In the genomic region with DNA sequence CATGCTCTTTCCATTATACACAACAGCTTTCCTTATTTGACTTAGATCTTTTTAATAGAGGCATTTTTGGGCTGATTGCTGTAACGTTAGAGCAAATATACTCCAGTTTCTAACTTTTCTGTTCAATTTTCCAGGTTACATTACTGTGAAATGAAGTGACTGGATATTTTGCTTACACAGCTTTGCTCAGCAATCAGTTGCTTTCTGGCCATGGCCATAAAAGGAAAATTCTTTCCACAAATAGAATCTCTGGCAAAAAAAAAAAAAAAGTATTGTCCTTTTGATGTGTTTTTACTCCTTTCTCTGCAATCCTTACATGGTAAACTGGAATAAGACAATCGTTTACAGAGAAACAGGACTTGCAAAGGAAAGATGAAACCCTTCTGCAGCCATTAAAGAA, we compare ENCODE assay signal across 21 cellular contexts.
DNase-seq lines count a peak whose midpoint lies in the region; ATAC-seq, FAIRE-seq and TF ChIP-seq lines count a peak whose summit lies in the region.
"Had no signal": no experiment of that assay in that cellular context is flagged by ENCODE, and none has a peak within 500 bp of the region (broad histone marks: within the 10 kb centered on the region; RNA-seq: fewer than 3 reads in every experiment).

No MANE protein-coding gene starts in this region.

- no peaks in the 10 kb centered on the region for H3K9me3 ChIP-seq in adipocyte (ENCODE audit: control insufficient read depth, low read length)

- H3K9ac ChIP-seq in adipocyte (ENCODE audit: low read length): no peak overlapping the region
- H3K9ac ChIP-seq: GM23248, neural progenitor cell had no signal

- H3K9me3 Mint-ChIP-seq in nephron: no peaks in the 10 kb centered on the region

- H3K4me3 Mint-ChIP-seq in nephron: no peak overlapping the region
- H3K4me3 Mint-ChIP-seq: neural progenitor cell had no signal

- peak; percentile 49 for DNase-seq in adipocyte (ENCODE audit: low read depth)
- DNase-seq in epithelial cell of prostate (ENCODE audit: low read depth, low spot score): no peak
- no peak for DNase-seq in urothelium cell line (ENCODE audit: low spot score)
- no peak for DNase-seq in T1000 (lab: John Stamatoyannopoulos, UW)
- DNase-seq in NCI-H2227 treated with DMSO at 0.1 percent for 48 hours (lab: John Stamatoyannopoulos, UW): no peak
- no peak for DNase-seq in omental fat pad (ENCODE audit: low spot score)
- DNase-seq: activated CD4-positive, alpha-beta T cell treated with anti-CD3 and anti-CD28 coated beads for 4 hours; activated CD8-positive, alpha-beta memory T cell treated with anti-CD3 and anti-CD28 coated beads, Interleukin-2, amount 50 U/mL, for 4 hours; amygdala; COR-L47; foreskin melanocyte; GM23248; KG1; left cardiac atrium; NCI-H1092; NCI-H2081; NCI-H524 treated with DMSO at 0.1 percent for 48 hours; Right ventricle myocardium superior had no signal

- H3K4me1 ChIP-seq in adipocyte (ENCODE audit: control insufficient read depth, insufficient read depth, low read length): peaks cover 25% of the 10 kb centered on the region
- H3K4me1 ChIP-seq: neural progenitor cell had no signal

- H3K27me3 Mint-ChIP-seq in nephron (ENCODE audit: low read depth): no peaks in the 10 kb centered on the region

- H3K36me3 ChIP-seq in adipocyte (ENCODE audit: control insufficient read depth, insufficient read depth, low read length, severe bottlenecking): no peaks in the 10 kb centered on the region
- H3K36me3 ChIP-seq: neural progenitor cell had no signal

- ATAC-seq in omental fat pad (ENCODE audit: low FRiP score): no peak
- ATAC-seq: left cardiac atrium had no signal

- peak overlapping the region; percentile 59 for H3K27ac ChIP-seq in epithelial cell of prostate
- H3K27ac ChIP-seq: GM23248, neural progenitor cell had no signal

- no peaks in the 10 kb centered on the region for H3K27me3 ChIP-seq in adipocyte (replicated peaks; ENCODE audit: control insufficient read depth, insufficient read depth, low read length)
- H3K27me3 ChIP-seq: neural progenitor cell had no signal

- no peak overlapping the region for H3K4me3 ChIP-seq in adipocyte (ENCODE audit: low read length)
- H3K4me3 ChIP-seq: GM23248, neural progenitor cell had no signal

- FAIRE-seq in urothelium cell line (lab: Jason Lieb, UNC): peak; percentile 70
- FAIRE-seq: endometrium had no signal

- peaks cover 30% of the 10 kb centered on the region for H3K4me1 Mint-ChIP-seq in nephron

- H3K27ac Mint-ChIP-seq in nephron: peak overlapping the region; percentile 23 to 92 (median 73)
- H3K27ac Mint-ChIP-seq: neural progenitor cell had no signal

- H3K36me3 Mint-ChIP-seq in nephron (ENCODE audit: low read depth): no peaks in the 10 kb centered on the region

- TF ChIP-seq CTCF in nephron (IDR thresholded peaks at IDR 0.05; ENCODE audit: unreplicated experiment in 3 of 3) (no peak), omental fat pad (IDR thresholded peaks at IDR 0.05) (no peak)
